ENCODE assay signal across 1 cellular context in genomic region chr12:10646576-10646975, GRCh38. TPM values are rescaled to one million over a fixed set of nuclear protein-coding genes. Genes with fewer than 3 reads are reported as not detected.
"Had no signal": no experiment of that assay in that cellular context is flagged by ENCODE, and none has a peak within 500 bp of the region (broad histone marks: within the 10 kb centered on the region; RNA-seq: fewer than 3 reads in every experiment).

No MANE protein-coding gene starts in this region.

RNA-seq across cellular contexts. Expression of gene STYK1, which starts 27.3 kb away (rescaled TPM):
- polyA plus RNA-seq: naive thymus-derived CD4-positive, alpha-beta T cell had no signal
